Comparison of ENCODE assay signal across 10 cellular contexts in genomic region chr9:34454571-34455065, GRCh38. TPM values are rescaled to one million over a fixed set of nuclear protein-coding genes. Genes with fewer than 3 reads are reported as not detected.
A peak's percentile ranks its signal among the peaks of the same experiment; 100 is the strongest.
DNase-seq lines count a peak whose midpoint lies in the region; ATAC-seq and TF ChIP-seq lines count a peak whose summit lies in the region.
"Had no signal": no experiment of that assay in that cellular context is flagged by ENCODE, and none has a peak within 500 bp of the region (broad histone marks: within the 10 kb centered on the region; RNA-seq: fewer than 3 reads in every experiment).

No MANE protein-coding gene starts in this region.

- DNase-seq in DMS 273 (lab: John Stamatoyannopoulos, UW; ENCODE audit: unreplicated experiment) = peak; percentile 67
- DNase-seq in DMS 273 treated with DMSO at 0.1 percent for 48 hours (lab: John Stamatoyannopoulos, UW) = no peak
- peak; percentile 67 for DNase-seq in GM23338 (ENCODE audit: low spot score)
- DNase-seq in T1000 (lab: John Stamatoyannopoulos, UW) = peak; percentile 3
- peak; percentile 68 for DNase-seq in kidney tubule cell (ENCODE audit: low spot score)
- DNase-seq in GM10266 (ENCODE audit: extremely low spot score) = no peak
- DNase-seq: activated CD4-positive, CD25-positive, alpha-beta regulatory T cell had no signal

- H3K27ac Mint-ChIP-seq in GM23338 = no peak overlapping the region

- peaks cover 12% of the 10 kb centered on the region for H3K4me1 ChIP-seq in GM23338 (ENCODE audit: insufficient read depth)

- H3K9me2 ChIP-seq in GM23338 (ENCODE audit: insufficient read depth) = no peaks in the 10 kb centered on the region; the same call in 1 of the 2 replicates

- peak in 1 of 2 experiments; percentile 37; a peak in 3 of 4 replicates for TF ChIP-seq CTCF in GM23338 (conservative IDR thresholded peaks at IDR 0.05; ENCODE audit: low read depth in 2 of 2)
- TF ChIP-seq CTCF in GM10266 (IDR thresholded peaks at IDR 0.05; ENCODE audit: control insufficient read depth, insufficient read depth, low read depth, missing control alignments) = no peak

- H3K79me2 ChIP-seq in GM23338 (replicated peaks; ENCODE audit: insufficient read depth) = peaks cover 14% of the 10 kb centered on the region; the same call in 1 of the 2 replicates

- H3K4me3 Mint-ChIP-seq in GM23338 = no peak overlapping the region

- peaks cover 23% of the 10 kb centered on the region for H3K27me3 Mint-ChIP-seq in GM23338 (ENCODE audit: insufficient read depth, low read depth, poor library complexity)

- H3F3A ChIP-seq in GM23338 (replicated peaks; ENCODE audit: low read depth) = 0 out of 2 replicates have a peak, but pooled peaks cover 5% of the 10 kb centered on the region

- ATAC-seq in GM23338 (no peak), GM21825 (IDR thresholded peaks at IDR 0.05; ENCODE audit: unreplicated experiment) (no peak), GM19467 (IDR thresholded peaks at IDR 0.05; ENCODE audit: unreplicated experiment) (no peak)

- H3K36me3 ChIP-seq in GM23338 (ENCODE audit: insufficient read depth) = no peaks in the 10 kb centered on the region

- H3K27ac ChIP-seq in GM23338 (ENCODE audit: low read depth) = no peak overlapping the region

- H3K4me2 ChIP-seq in GM23338 = no peak overlapping the region

- no peaks in the 10 kb centered on the region for H3K9me3 Mint-ChIP-seq in GM23338

- H3K4me3 ChIP-seq in GM23338 = no peak overlapping the region

- no peak overlapping the region for H2AFZ ChIP-seq in GM23338

- peaks cover 2% of the 10 kb centered on the region; the same call in 1 of the 2 replicates for H4K20me1 ChIP-seq in GM23338 (replicated peaks; ENCODE audit: insufficient read depth)

- H3K36me3 Mint-ChIP-seq in GM23338 (ENCODE audit: low read depth) = no peaks in the 10 kb centered on the region

- H3K4me1 Mint-ChIP-seq in GM23338 = peaks cover 37% of the 10 kb centered on the region

- H3K27me3 ChIP-seq in GM23338 (ENCODE audit: insufficient read depth) = peaks cover 17% of the 10 kb centered on the region

TF ChIP-seq in GM23338, 12 proteins besides CTCF, POLR2A, EP300 and RAD21:
- TF ChIP-seq ZNF114 (CRISPR knock-in tag; IDR thresholded peaks at IDR 0.05) (no peak), ZNF331 (CRISPR knock-in tag; IDR thresholded peaks at IDR 0.05; ENCODE audit: low read depth) (no peak), STAT1 (IDR thresholded peaks at IDR 0.05; ENCODE audit: unreplicated experiment) (no peak), REST (IDR thresholded peaks at IDR 0.05; ENCODE audit: unreplicated experiment) (no peak)

RNA-seq across cellular contexts. Expression of gene FAM219A, which starts 3.8 kb away (rescaled TPM):
- total RNA-seq in GM23338 (2014; rRNA removed; shearing (Covaris generic)) = 6.1 and 7.2 TPM in 2 replicates
- polyA plus RNA-seq in GM23338 (2016; fragmentation: Nextera tagmentation; extraction: Ambion mirVana) = 3.3 and 3.8 TPM in 2 replicates

RNA-seq across cellular contexts. Expression of gene DNAI1, which starts 4.0 kb away (rescaled TPM):
- 0.19 and 1.0 TPM in 2 replicates for total RNA-seq in GM23338 (2014; rRNA removed; shearing (Covaris generic))
- polyA plus RNA-seq in GM23338 (2016; fragmentation: Nextera tagmentation; extraction: Ambion mirVana) = 0.82 and 1.1 TPM in 2 replicates
- polyA plus RNA-seq: esophagus had no signal

Comparison
In these comparisons a context has a peak if more than half of its experiments do, and no peak if none do; other contexts are left out.
1. DNase-seq: peak in DMS 273 (single experiment), GM23338 (single experiment), T1000 (single experiment) and kidney tubule cell (single experiment); none in DMS 273 treated with DMSO at 0.1 percent for 48 hours (single experiment) and GM10266 (single experiment).